22 cellular contexts compared by ENCODE assay signal in the genomic region with DNA sequence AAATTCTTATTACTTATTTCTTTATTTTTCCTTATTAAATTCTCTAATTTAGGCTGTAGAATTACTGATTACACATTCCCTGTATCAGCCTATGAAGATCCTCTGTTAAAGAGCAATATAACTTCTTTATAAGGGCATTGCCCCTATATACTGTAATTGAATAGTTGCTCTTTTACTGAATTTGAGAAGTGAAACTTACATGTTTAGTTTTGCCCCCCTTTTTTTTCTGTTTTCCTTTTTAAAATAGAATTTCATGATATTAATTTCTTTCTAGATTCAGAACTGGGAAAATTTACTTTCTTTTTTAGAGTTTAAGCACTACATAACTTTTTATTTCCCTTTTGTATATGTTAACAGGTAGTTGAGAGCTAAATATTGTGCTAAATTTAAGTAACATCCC. TPM values are rescaled to one million over a fixed set of nuclear protein-coding genes. Genes with fewer than 3 reads are reported as not detected.
A peak's percentile ranks its signal among the peaks of the same experiment; 100 is the strongest.
DNase-seq lines count a peak whose midpoint lies in the region; ATAC-seq and TF ChIP-seq lines count a peak whose summit lies in the region.
"Had no signal": no experiment of that assay in that cellular context is flagged by ENCODE, and none has a peak within 500 bp of the region (broad histone marks: within the 10 kb centered on the region; RNA-seq: fewer than 3 reads in every experiment).

No MANE protein-coding gene starts in this region.

- H3K79me2 ChIP-seq in DOHH2 (ENCODE audit: control insufficient read depth, low read length) (no peaks in the 10 kb centered on the region), SU-DHL-6 (ENCODE audit: insufficient read depth, low read length) (no peaks in the 10 kb centered on the region)

- H3K9ac ChIP-seq in SU-DHL-6 (ENCODE audit: low read length): no peak overlapping the region
- H3K9ac ChIP-seq: BLaER1 treated with 17β-estradiol and CSF1 and Interleukin-3, amounts not matched to agents 10 nM and 100 nM; GM23248 had no signal

- TF ChIP-seq POLR2A in esophagus squamous epithelium (IDR thresholded peaks at IDR 0.05): no peak

- H3K4me2 ChIP-seq in DOHH2 (ENCODE audit: low read length) (no peak overlapping the region; the same call in 1 of the 2 replicates), SU-DHL-6 (ENCODE audit: low read depth, low read length, poor library complexity, severe bottlenecking) (peak overlapping the region; percentile 13)
- H3K4me2 ChIP-seq: A549; BLaER1 treated with 17β-estradiol and CSF1 and Interleukin-3, amounts not matched to agents 10 nM and 100 nM had no signal

- peaks cover 21% of the 10 kb centered on the region for H3K4me1 ChIP-seq in DOHH2 (ENCODE audit: control insufficient read depth, low read length)
- no peaks in the 10 kb centered on the region for H3K4me1 ChIP-seq in tibial artery
- H3K4me1 ChIP-seq in esophagus squamous epithelium: no peaks in the 10 kb centered on the region
- H3K4me1 ChIP-seq: A549; BE2C; BLaER1 treated with 17β-estradiol and CSF1 and Interleukin-3, amounts not matched to agents 10 nM and 100 nM had no signal

- no peak for DNase-seq in HK-2 (ENCODE audit: unreplicated experiment)
- DNase-seq in tibial artery: no peak
- DNase-seq in esophagus squamous epithelium (lab: John Stamatoyannopoulos, UW): no peak
- no peak for DNase-seq in RPMI8226
- DNase-seq: ACHN; AML-193; BE2C; CD4-positive, alpha-beta T cell; CD8-positive, alpha-beta memory T cell; DMS 273 treated with DMSO at 0.1 percent for 48 hours; DMS53; DMS79 treated with DMSO at 0.1 percent for 48 hours; GM23248; H7; HCEC 1CT had no signal

- H3K27me3 ChIP-seq in DOHH2 (ENCODE audit: control insufficient read depth, low read length) (no peaks in the 10 kb centered on the region), SU-DHL-6 (ENCODE audit: low read length) (no peaks in the 10 kb centered on the region), tibial artery (no peaks in the 10 kb centered on the region), esophagus squamous epithelium (no peaks in the 10 kb centered on the region)
- H3K27me3 ChIP-seq: BE2C; BLaER1 treated with 17β-estradiol and CSF1 and Interleukin-3, amounts not matched to agents 10 nM and 100 nM had no signal

- H3F3A ChIP-seq in DOHH2 (ENCODE audit: control insufficient read depth, insufficient read depth) (no peaks in the 10 kb centered on the region), SU-DHL-6 (ENCODE audit: insufficient read depth) (no peaks in the 10 kb centered on the region)

- peak overlapping the region; percentile 41 for H3K27ac ChIP-seq in DOHH2 (ENCODE audit: low read depth, low read length)
- no peak overlapping the region for H3K27ac ChIP-seq in SU-DHL-6 (ENCODE audit: low read depth, low read length)
- no peak overlapping the region for H3K27ac ChIP-seq in tibial artery
- H3K27ac ChIP-seq in esophagus squamous epithelium: no peak overlapping the region
- H3K27ac ChIP-seq: 22Rv1; A549; BLaER1 treated with 17β-estradiol and CSF1 and Interleukin-3, amounts not matched to agents 10 nM and 100 nM; GM23248 had no signal

- ATAC-seq in GM18498 (IDR thresholded peaks at IDR 0.05; ENCODE audit: unreplicated experiment): peak; percentile 74
- ATAC-seq in GM21447 (IDR thresholded peaks at IDR 0.05; ENCODE audit: unreplicated experiment): peak; percentile 80
- ATAC-seq: A549 had no signal

- H3K9me2 ChIP-seq in DOHH2 (replicated peaks; ENCODE audit: control insufficient read depth, low read length) (no peaks in the 10 kb centered on the region), SU-DHL-6 (replicated peaks; ENCODE audit: insufficient read depth, low read length) (no peaks in the 10 kb centered on the region)

- H2AFZ ChIP-seq in SU-DHL-6 (ENCODE audit: low read depth, low read length, severe bottlenecking): no peak overlapping the region
- H2AFZ ChIP-seq: GM23248 had no signal

- TF ChIP-seq CTCF in DOHH2 (IDR thresholded peaks at IDR 0.05; ENCODE audit: low read depth, low read length, poor library complexity, severe bottlenecking): no peak
- TF ChIP-seq CTCF in SU-DHL-6 (IDR thresholded peaks at IDR 0.05; ENCODE audit: insufficient read depth, low read length, poor library complexity, severe bottlenecking): no peak
- no peak for TF ChIP-seq CTCF in tibial artery (IDR thresholded peaks at IDR 0.05)
- TF ChIP-seq CTCF in esophagus squamous epithelium (IDR thresholded peaks at IDR 0.05): no peak

- no peaks in the 10 kb centered on the region for H4K20me1 ChIP-seq in DOHH2 (ENCODE audit: control insufficient read depth, insufficient read depth, low read depth, low read length)
- H4K20me1 ChIP-seq in SU-DHL-6 (ENCODE audit: low read depth, low read length): no peaks in the 10 kb centered on the region
- H4K20me1 ChIP-seq: BLaER1 treated with 17β-estradiol and CSF1 and Interleukin-3, amounts not matched to agents 10 nM and 100 nM had no signal

- no peaks in the 10 kb centered on the region for H3K36me3 ChIP-seq in DOHH2 (ENCODE audit: control insufficient read depth, low read length)
- 0 out of 2 replicates have a peak, but pooled peaks cover 4% of the 10 kb centered on the region for H3K36me3 ChIP-seq in SU-DHL-6 (ENCODE audit: low read length)
- no peaks in the 10 kb centered on the region for H3K36me3 ChIP-seq in tibial artery
- no peaks in the 10 kb centered on the region for H3K36me3 ChIP-seq in esophagus squamous epithelium
- H3K36me3 ChIP-seq: BE2C had no signal

- no peaks in the 10 kb centered on the region; the same call in 1 of the 2 replicates for H3K9me3 ChIP-seq in DOHH2 (ENCODE audit: control insufficient read depth, insufficient read depth, low read length)
- no peaks in the 10 kb centered on the region for H3K9me3 ChIP-seq in SU-DHL-6 (ENCODE audit: insufficient read depth, low read length)
- H3K9me3 ChIP-seq in tibial artery: no peaks in the 10 kb centered on the region
- no peaks in the 10 kb centered on the region for H3K9me3 ChIP-seq in esophagus squamous epithelium
- H3K9me3 ChIP-seq: A549, BE2C had no signal

- H3K4me3 ChIP-seq in DOHH2 (ENCODE audit: low read length): no peak overlapping the region
- no peak overlapping the region for H3K4me3 ChIP-seq in SU-DHL-6 (ENCODE audit: insufficient read depth, low read length, poor library complexity, severe bottlenecking)
- H3K4me3 ChIP-seq in tibial artery: no peak overlapping the region
- H3K4me3 ChIP-seq in esophagus squamous epithelium: no peak overlapping the region
- H3K4me3 ChIP-seq: A549; BLaER1 treated with 17β-estradiol and CSF1 and Interleukin-3, amounts not matched to agents 10 nM and 100 nM; GM23248 had no signal

- intact Hi-C loops in tibial artery (cut with DNase I; ENCODE audit: low total_unique reads) (no loop called here), esophagus squamous epithelium (cut with DNase I) (no loop called here)

RNA-seq across cellular contexts. Expression of a gene that starts 29.5 kb away (rescaled TPM):
- total RNA-seq in esophagus squamous epithelium: 10 to 100 TPM; 43.1 to 77.2 (median 47.4) TPM

RNA-seq across cellular contexts. Expression of a gene that starts 40.4 kb away (rescaled TPM):
- 1 to 10 TPM; 1.1 to 4.2 (median 2.7) TPM for total RNA-seq in esophagus squamous epithelium

RNA-seq across cellular contexts. Expression of a gene that starts 40.7 kb away (rescaled TPM):
- total RNA-seq in esophagus squamous epithelium: 10 to 100 TPM in 3 of 4 donors, 1 to 10 TPM in 1; 7.3 to 22.3 (median 12.7) TPM
